Comparison of ENCODE assay signal across 15 cellular contexts in the genomic region with DNA sequence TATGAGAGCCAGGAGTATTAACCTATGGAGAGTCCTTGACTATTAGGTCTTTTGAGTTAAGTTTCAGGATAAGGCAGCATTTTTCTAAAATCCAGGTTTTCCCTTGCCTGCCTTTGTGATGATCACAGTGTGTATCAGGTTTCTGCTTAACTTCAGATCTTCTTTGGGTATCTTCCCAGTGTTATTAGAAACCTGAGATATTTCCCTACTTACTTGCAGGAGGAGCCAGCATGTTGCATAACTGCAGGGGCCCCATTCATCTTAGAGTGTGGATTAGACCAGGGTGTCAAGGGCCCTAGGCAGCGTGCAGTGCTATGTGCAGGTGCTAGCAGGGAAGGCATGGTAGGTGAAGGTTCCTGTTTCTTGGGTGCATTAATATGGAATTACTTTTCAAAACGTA.
DNase-seq lines count a peak whose midpoint lies in the region; ATAC-seq and TF ChIP-seq lines count a peak whose summit lies in the region.
"Had no signal": no experiment of that assay in that cellular context is flagged by ENCODE, and none has a peak within 500 bp of the region (broad histone marks: within the 10 kb centered on the region; RNA-seq: fewer than 3 reads in every experiment).

No MANE protein-coding gene starts in this region.

- ATAC-seq in activated CD8-positive, alpha-beta T cell treated with anti-CD3 and anti-CD28 coated beads, Interleukin-2, amount 10 ng/mL, durations not matched to agents 7 days and 5 days, result no peak

- peaks cover 7% of the 10 kb centered on the region for H3K36me3 Mint-ChIP-seq in endodermal cell (ENCODE audit: low read depth)
- peaks cover 71% of the 10 kb centered on the region for H3K36me3 Mint-ChIP-seq in neural progenitor cell
- H3K36me3 Mint-ChIP-seq in activated CD8-positive, alpha-beta T cell treated with anti-CD3 and anti-CD28 coated beads, Interleukin-2, amount 10 ng/mL, durations not matched to agents 7 days and 5 days (ENCODE audit: low read depth), result no peaks in the 10 kb centered on the region

- peak overlapping the region; percentile 0 for H3K27ac ChIP-seq in endodermal cell (ENCODE audit: low read depth, low read length)
- no peak overlapping the region for H3K27ac ChIP-seq in neural progenitor cell

- H3K4me1 Mint-ChIP-seq in endodermal cell (peaks cover 32% of the 10 kb centered on the region), neural progenitor cell (peaks cover 65% of the 10 kb centered on the region)
- H3K4me1 Mint-ChIP-seq in activated CD8-positive, alpha-beta T cell treated with anti-CD3 and anti-CD28 coated beads, Interleukin-2, amount 10 ng/mL, durations not matched to agents 7 days and 5 days (ENCODE audit: low read depth), result peaks cover 20% of the 10 kb centered on the region

- peak overlapping the region; percentile 20 for H3K4me2 ChIP-seq in neural progenitor cell

- peaks cover 3% of the 10 kb centered on the region for H3K4me1 ChIP-seq in endodermal cell (ENCODE audit: control insufficient read depth, insufficient read depth, low read length)
- peaks cover 27% of the 10 kb centered on the region for H3K4me1 ChIP-seq in neural progenitor cell

- no peaks in the 10 kb centered on the region for H3K9me3 ChIP-seq in endodermal cell (ENCODE audit: control insufficient read depth, low read length)
- H3K9me3 ChIP-seq in neural progenitor cell (ENCODE audit: low read depth), result no peaks in the 10 kb centered on the region

- peaks cover 17% of the 10 kb centered on the region for H4K20me1 ChIP-seq in neural progenitor cell (ENCODE audit: low read depth)

- TF ChIP-seq CTCF in BJ (IDR thresholded peaks at IDR 0.05; ENCODE audit: insufficient read depth, low read depth, low read length) (no peak), endodermal cell (conservative IDR thresholded peaks at IDR 0.05) (no peak), neural progenitor cell (IDR thresholded peaks at IDR 0.05) (no peak)

- H3K27me3 ChIP-seq in BJ (ENCODE audit: control insufficient read depth, insufficient read depth, low read length), result no peaks in the 10 kb centered on the region
- H3K27me3 ChIP-seq in endodermal cell (ENCODE audit: control insufficient read depth, insufficient read depth, low read length, poor library complexity, severe bottlenecking), result no peaks in the 10 kb centered on the region
- no peaks in the 10 kb centered on the region for H3K27me3 ChIP-seq in neural progenitor cell
- H3K27me3 ChIP-seq: dorsolateral prefrontal cortex had no signal

- H3K27me3 Mint-ChIP-seq in endodermal cell (ENCODE audit: insufficient read depth), result no peaks in the 10 kb centered on the region
- peaks cover 4% of the 10 kb centered on the region for H3K27me3 Mint-ChIP-seq in neural progenitor cell (ENCODE audit: insufficient read depth, low read depth)
- peaks cover 71% of the 10 kb centered on the region for H3K27me3 Mint-ChIP-seq in activated CD8-positive, alpha-beta T cell treated with anti-CD3 and anti-CD28 coated beads, Interleukin-2, amount 10 ng/mL, durations not matched to agents 7 days and 5 days (ENCODE audit: low read depth)

- H3K9ac ChIP-seq in endodermal cell (ENCODE audit: extremely low read depth, low read length, poor library complexity, severe bottlenecking) (no peak overlapping the region), neural progenitor cell (no peak overlapping the region)

- POLR2A ChIA-PET in BJ (lab: Charles Lee), result no interaction called here
- POLR2A ChIA-PET in activated CD8-positive, alpha-beta T cell treated with anti-CD3 and anti-CD28 coated beads, Interleukin-2, amount 10 ng/mL, durations not matched to agents 7 days and 5 days (lab: Charles Lee), result no interaction called here

- WGBS in endodermal cell (ENCODE audit: insufficient coverage in 1 of 2, insufficient read length in 1 of 2), 2 experiments, result 64 to 86% methylated on average over 1 to 2 of the region's 2 CpGs

- CTCF ChIA-PET in BJ (lab: Yijun Ruan, JAX), result interaction anchor here (0.7 to 1.9 kb wide), 6 partner anchors 11 to 97 kb away, joined by 3 to 11 read pairs (median 4); no protein-coding TSS in a partner anchor
- CTCF ChIA-PET in activated CD8-positive, alpha-beta T cell treated with anti-CD3 and anti-CD28 coated beads, Interleukin-2, amount 10 ng/mL, durations not matched to agents 7 days and 5 days (lab: Charles Lee), result no interaction called here

- H3K79me2 ChIP-seq in neural progenitor cell (ENCODE audit: low read depth), result peaks cover 99% of the 10 kb centered on the region

- H3K4me3 ChIP-seq in BJ (ENCODE audit: low read depth, low read length) (no peak overlapping the region), endodermal cell (ENCODE audit: low read length) (no peak overlapping the region), neural progenitor cell (no peak overlapping the region)
- H3K4me3 ChIP-seq: dorsolateral prefrontal cortex had no signal

- H3K4me3 Mint-ChIP-seq in endodermal cell (no peak overlapping the region), neural progenitor cell (no peak overlapping the region)
- H3K4me3 Mint-ChIP-seq in activated CD8-positive, alpha-beta T cell treated with anti-CD3 and anti-CD28 coated beads, Interleukin-2, amount 10 ng/mL, durations not matched to agents 7 days and 5 days, result no peak overlapping the region
- H3K4me3 Mint-ChIP-seq: CD4-positive, alpha-beta memory T cell had no signal

- peaks cover 7% of the 10 kb centered on the region for H3F3A ChIP-seq in neural progenitor cell (ENCODE audit: low read depth)

- H2AFZ ChIP-seq in neural progenitor cell (replicated peaks), result no peak overlapping the region

- DNase-seq in BJ (ENCODE audit: low read depth) (peak; percentile 14), M059J (ENCODE audit: low read depth) (peak; percentile 19), endodermal cell (no peak), neural progenitor cell (ENCODE audit: low spot score) (no peak), activated gamma-delta T cell treated with Interleukin-2 at 50 U/mL for 16 hours (no peak), cerebellar cortex (ENCODE audit: low spot score) (no peak), globus pallidus (ENCODE audit: low spot score) (no peak)
- DNase-seq in activated CD8-positive, alpha-beta T cell treated with anti-CD3 and anti-CD28 coated beads, Interleukin-2, amount 10 ng/mL, durations not matched to agents 7 days and 5 days, result no peak
- DNase-seq: activated CD4-positive, alpha-beta T cell treated with anti-CD3 and anti-CD28 coated beads for 4 hours; activated effector memory CD4-positive, alpha-beta T cell treated with anti-CD3 and anti-CD28 coated beads, Interleukin-2, amount 50 U/mL, for 16 hours; CD4-positive, alpha-beta memory T cell; dorsolateral prefrontal cortex; H7; NCI-H510A; occipital lobe had no signal

- H3K36me3 ChIP-seq in BJ (ENCODE audit: control insufficient read depth, insufficient read depth, low read length) (no peaks in the 10 kb centered on the region), endodermal cell (ENCODE audit: control insufficient read depth, insufficient read depth, low read length) (peaks cover 3% of the 10 kb centered on the region), neural progenitor cell (no peaks in the 10 kb centered on the region)

- no peaks in the 10 kb centered on the region for H3K9me3 Mint-ChIP-seq in endodermal cell
- H3K9me3 Mint-ChIP-seq in neural progenitor cell, result peaks cover 37% of the 10 kb centered on the region
- no peaks in the 10 kb centered on the region for H3K9me3 Mint-ChIP-seq in activated CD8-positive, alpha-beta T cell treated with anti-CD3 and anti-CD28 coated beads, Interleukin-2, amount 10 ng/mL, durations not matched to agents 7 days and 5 days (ENCODE audit: insufficient read depth)

- H3K27ac Mint-ChIP-seq in endodermal cell (peak overlapping the region; percentile 65), neural progenitor cell (peak overlapping the region; percentile 96)
- H3K27ac Mint-ChIP-seq in activated CD8-positive, alpha-beta T cell treated with anti-CD3 and anti-CD28 coated beads, Interleukin-2, amount 10 ng/mL, durations not matched to agents 7 days and 5 days, result no peak overlapping the region
- H3K27ac Mint-ChIP-seq: CD4-positive, alpha-beta memory T cell had no signal

Comparison
In these comparisons a context has a peak if more than half of its experiments do, and no peak if none do; other contexts are left out.
1. DNase-seq: peak in BJ (single experiment) and M059J (single experiment); none in endodermal cell (single experiment), neural progenitor cell (single experiment), activated gamma-delta T cell treated with Interleukin-2 at 50 U/mL for 16 hours (single experiment), activated CD8-positive, alpha-beta T cell treated with anti-CD3 and anti-CD28 coated beads, Interleukin-2, amount 10 ng/mL, durations not matched to agents 7 days and 5 days (single experiment), cerebellar cortex (single experiment) and globus pallidus (single experiment).